8 cellular contexts compared by ENCODE assay signal in genomic region chr2:102975996-102976636, GRCh38.
A peak's percentile ranks its signal among the peaks of the same experiment; 100 is the strongest.
DNase-seq lines count a peak whose midpoint lies in the region; ATAC-seq and TF ChIP-seq lines count a peak whose summit lies in the region.

No MANE protein-coding gene starts in this region.

- H3K27me3 ChIP-seq in neural cell (ENCODE audit: insufficient read depth, low read depth, low read length), result no peaks in the 10 kb centered on the region

- H3K4me2 ChIP-seq in neural cell (ENCODE audit: low read length), result no peak overlapping the region

- peak; percentile 83 for TF ChIP-seq RAD21 in neural cell (conservative IDR thresholded peaks at IDR 0.05)

- TF ChIP-seq EP300 in neural cell (conservative IDR thresholded peaks at IDR 0.05; ENCODE audit: poor library complexity, severe bottlenecking), result no peak

- ATAC-seq in HG02588 (IDR thresholded peaks at IDR 0.05; ENCODE audit: unreplicated experiment), result peak; percentile 74
- ATAC-seq in GM21526 (IDR thresholded peaks at IDR 0.05; ENCODE audit: low FRiP score, unreplicated experiment), result no peak

- TF ChIP-seq CTCF in choroid plexus epithelial cell (conservative IDR thresholded peaks at IDR 0.05; ENCODE audit: low read depth, low read length) (peak; percentile 36), neural cell (IDR thresholded peaks at IDR 0.05; ENCODE audit: poor library complexity, severe bottlenecking) (peak; percentile 79)

- H3K4me3 ChIP-seq in choroid plexus epithelial cell (ENCODE audit: low read depth, low read length), result no peak overlapping the region
- H3K4me3 ChIP-seq in neural cell (ENCODE audit: low read length), result no peak overlapping the region

- no peak overlapping the region for H2AFZ ChIP-seq in neural cell (ENCODE audit: low read depth, low read length)

- peak; percentile 13 for DNase-seq in GDM1 (lab: John Stamatoyannopoulos, UW)
- peak; percentile 36 for DNase-seq in NCI-H526 treated with DMSO at 0.1 percent for 48 hours (lab: John Stamatoyannopoulos, UW)
- DNase-seq in choroid plexus epithelial cell (ENCODE audit: low read depth), result peak; percentile 5
- no peak for DNase-seq in EL
- no peak for DNase-seq in activated naive CD4-positive, alpha-beta T cell treated with anti-CD3 and anti-CD28 coated beads, Interleukin-2, amount 50 U/mL, for 16 hours

- H3K27ac ChIP-seq in neural cell (ENCODE audit: low read length), result no peak overlapping the region

- no peaks in the 10 kb centered on the region for H3K9me3 ChIP-seq in neural cell (ENCODE audit: low read length)

- H3K9me2 ChIP-seq in neural cell (ENCODE audit: insufficient read depth, low read length), result no peaks in the 10 kb centered on the region

- H3K9ac ChIP-seq in neural cell (ENCODE audit: low read length), result no peak overlapping the region

- no peaks in the 10 kb centered on the region for H3K79me2 ChIP-seq in neural cell (replicated peaks; ENCODE audit: insufficient read depth, low read length)

- H4K20me1 ChIP-seq in neural cell (ENCODE audit: insufficient read depth), result no peaks in the 10 kb centered on the region

- no peaks in the 10 kb centered on the region for H3K36me3 ChIP-seq in neural cell (ENCODE audit: insufficient read depth, low read length)

- peaks cover 4% of the 10 kb centered on the region for H3F3A ChIP-seq in neural cell (ENCODE audit: insufficient read depth, low read length, poor library complexity, severe bottlenecking)

TF ChIP-seq in neural cell, 6 proteins besides CTCF, POLR2A, EP300 and RAD21:
- TF ChIP-seq, protein P1, sequence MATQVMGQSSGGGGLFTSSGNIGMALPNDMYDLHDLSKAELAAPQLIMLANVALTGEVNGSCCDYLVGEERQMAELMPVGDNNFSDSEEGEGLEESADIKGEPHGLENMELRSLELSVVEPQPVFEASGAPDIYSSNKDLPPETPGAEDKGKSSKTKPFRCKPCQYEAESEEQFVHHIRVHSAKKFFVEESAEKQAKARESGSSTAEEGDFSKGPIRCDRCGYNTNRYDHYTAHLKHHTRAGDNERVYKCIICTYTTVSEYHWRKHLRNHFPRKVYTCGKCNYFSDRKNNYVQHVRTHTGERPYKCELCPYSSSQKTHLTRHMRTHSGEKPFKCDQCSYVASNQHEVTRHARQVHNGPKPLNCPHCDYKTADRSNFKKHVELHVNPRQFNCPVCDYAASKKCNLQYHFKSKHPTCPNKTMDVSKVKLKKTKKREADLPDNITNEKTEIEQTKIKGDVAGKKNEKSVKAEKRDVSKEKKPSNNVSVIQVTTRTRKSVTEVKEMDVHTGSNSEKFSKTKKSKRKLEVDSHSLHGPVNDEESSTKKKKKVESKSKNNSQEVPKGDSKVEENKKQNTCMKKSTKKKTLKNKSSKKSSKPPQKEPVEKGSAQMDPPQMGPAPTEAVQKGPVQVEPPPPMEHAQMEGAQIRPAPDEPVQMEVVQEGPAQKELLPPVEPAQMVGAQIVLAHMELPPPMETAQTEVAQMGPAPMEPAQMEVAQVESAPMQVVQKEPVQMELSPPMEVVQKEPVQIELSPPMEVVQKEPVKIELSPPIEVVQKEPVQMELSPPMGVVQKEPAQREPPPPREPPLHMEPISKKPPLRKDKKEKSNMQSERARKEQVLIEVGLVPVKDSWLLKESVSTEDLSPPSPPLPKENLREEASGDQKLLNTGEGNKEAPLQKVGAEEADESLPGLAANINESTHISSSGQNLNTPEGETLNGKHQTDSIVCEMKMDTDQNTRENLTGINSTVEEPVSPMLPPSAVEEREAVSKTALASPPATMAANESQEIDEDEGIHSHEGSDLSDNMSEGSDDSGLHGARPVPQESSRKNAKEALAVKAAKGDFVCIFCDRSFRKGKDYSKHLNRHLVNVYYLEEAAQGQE (IDR thresholded peaks at IDR 0.05; ENCODE audit: borderline replicate concordance), result no peak
- TF ChIP-seq SMC3 (conservative IDR thresholded peaks at IDR 0.05; ENCODE audit: poor library complexity) (peak; percentile 78), POLR2AphosphoS5 (IDR thresholded peaks at IDR 0.05) (no peak), MXI1 (conservative IDR thresholded peaks at IDR 0.05; ENCODE audit: poor library complexity, severe bottlenecking) (no peak), TAF1 (IDR thresholded peaks at IDR 0.05; ENCODE audit: low read depth) (no peak), EZH2 (IDR thresholded peaks at IDR 0.05; ENCODE audit: borderline replicate concordance, insufficient read depth, low read length, poor library complexity, severe bottlenecking) (no peak)

Comparison
In these comparisons a context has a peak if more than half of its experiments do, and no peak if none do; other contexts are left out.
1. DNase-seq: peak in GDM1 (single experiment), NCI-H526 treated with DMSO at 0.1 percent for 48 hours (single experiment) and choroid plexus epithelial cell (single experiment); none in EL (single experiment) and activated naive CD4-positive, alpha-beta T cell treated with anti-CD3 and anti-CD28 coated beads, Interleukin-2, amount 50 U/mL, for 16 hours (single experiment).